1 cellular context compared by ENCODE assay signal in the genomic region with DNA sequence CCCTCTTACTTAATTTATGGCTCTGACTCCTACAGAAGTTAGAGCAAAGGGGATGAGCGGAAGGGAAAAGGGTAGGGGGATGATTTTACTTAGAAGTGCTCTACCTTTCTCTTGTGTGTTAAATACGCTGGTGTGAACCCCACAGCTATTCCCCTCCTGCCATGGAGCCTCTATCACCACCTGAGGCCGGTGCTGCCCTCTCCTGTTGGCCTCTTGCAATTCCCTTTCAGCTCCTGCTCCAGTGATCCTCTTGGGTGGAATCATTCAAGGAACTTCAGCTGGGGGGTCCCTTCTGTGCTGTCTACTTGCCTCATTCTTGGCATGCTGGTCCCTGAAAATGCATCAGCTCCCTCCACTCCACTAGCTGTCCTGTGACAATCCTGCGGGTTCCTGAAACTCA.
TF ChIP-seq lines count a peak whose summit lies in the region.

No MANE protein-coding gene starts in this region.

TF ChIP-seq in WTC11, 78 proteins besides CTCF, POLR2A, EP300 and RAD21 (continued from another document):
- TF ChIP-seq, protein P1, sequence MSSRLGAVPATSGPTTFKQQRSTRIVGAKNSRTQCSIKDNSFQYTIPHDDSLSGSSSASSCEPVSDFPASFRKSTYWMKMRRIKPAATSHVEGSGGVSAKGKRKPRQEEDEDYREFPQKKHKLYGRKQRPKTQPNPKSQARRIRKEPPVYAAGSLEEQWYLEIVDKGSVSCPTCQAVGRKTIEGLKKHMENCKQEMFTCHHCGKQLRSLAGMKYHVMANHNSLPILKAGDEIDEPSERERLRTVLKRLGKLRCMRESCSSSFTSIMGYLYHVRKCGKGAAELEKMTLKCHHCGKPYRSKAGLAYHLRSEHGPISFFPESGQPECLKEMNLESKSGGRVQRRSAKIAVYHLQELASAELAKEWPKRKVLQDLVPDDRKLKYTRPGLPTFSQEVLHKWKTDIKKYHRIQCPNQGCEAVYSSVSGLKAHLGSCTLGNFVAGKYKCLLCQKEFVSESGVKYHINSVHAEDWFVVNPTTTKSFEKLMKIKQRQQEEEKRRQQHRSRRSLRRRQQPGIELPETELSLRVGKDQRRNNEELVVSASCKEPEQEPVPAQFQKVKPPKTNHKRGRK (CRISPR knock-in tag; IDR thresholded peaks at IDR 0.05; ENCODE audit: borderline replicate concordance), result no peak
- no peak for TF ChIP-seq TEAD1 (CRISPR knock-in tag; IDR thresholded peaks at IDR 0.05)
- TF ChIP-seq ZNF121 (CRISPR knock-in tag; IDR thresholded peaks at IDR 0.05), result no peak
- no peak for TF ChIP-seq ZNF138 (CRISPR knock-in tag; conservative IDR thresholded peaks at IDR 0.05)
- TF ChIP-seq ZNF219 (CRISPR knock-in tag; IDR thresholded peaks at IDR 0.05; ENCODE audit: borderline replicate concordance), result no peak
- TF ChIP-seq MAX (CRISPR knock-in tag; IDR thresholded peaks at IDR 0.05), result no peak
- no peak for TF ChIP-seq SOX15 (CRISPR knock-in tag; IDR thresholded peaks at IDR 0.05)
